Comparison of ENCODE assay signal across 27 cellular contexts in the genomic region with DNA sequence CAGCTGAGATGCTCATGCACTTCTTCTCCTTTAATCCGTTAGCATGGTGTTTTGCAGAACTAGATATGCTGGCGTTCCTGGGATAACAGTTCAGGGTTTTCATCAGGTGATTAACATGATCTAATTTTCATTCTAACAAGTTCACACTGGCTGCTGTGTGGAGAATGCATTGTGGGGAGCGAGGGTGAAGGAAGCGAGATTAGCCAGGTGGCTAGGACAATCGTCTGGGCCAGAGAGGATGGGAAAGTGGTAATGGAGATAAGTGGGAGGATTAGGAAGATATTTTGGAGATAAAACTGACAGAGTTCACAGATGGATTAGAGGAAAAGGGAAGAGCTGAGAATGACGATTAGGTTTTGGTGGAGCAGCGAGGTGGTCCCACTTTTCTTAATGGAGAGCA.
"Had no signal": no experiment of that assay in that cellular context is flagged by ENCODE, and none has a peak within 500 bp of the region (broad histone marks: within the 10 kb centered on the region; RNA-seq: fewer than 3 reads in every experiment).

No MANE protein-coding gene starts in this region.

- H3K4me1 ChIP-seq: gastroesophageal sphincter, parathyroid adenoma had no signal

- H3K9me3 Mint-ChIP-seq: activated B cell treated with CpG ODN at 0.5 μM for 24 hours; activated T-cell treated with anti-CD3 and anti-CD28 coated beads, Interleukin-2, amount 50 U/mL, for 4 hours; activated T-helper 2 cell treated with anti-CD3 and anti-CD28 coated beads, Interferon-gamma antibody, Interleukin-2, Interleukin-4, amounts not matched to agents 10 μg/mL and 5 μg/mL and 100 μg/mL, durations not matched to agents 14 hours and 24 hours and 36 hours; central memory CD8-positive, alpha-beta T cell; effector memory CD8-positive, alpha-beta T cell; memory B cell had no signal

- ATAC-seq: activated CD4-positive, alpha-beta T cell treated with anti-CD3 and anti-CD28 coated beads for 36 hours; activated T-cell treated with anti-CD3 and anti-CD28 coated beads, Interleukin-2, amount 50 U/mL, for 4 hours; effector memory CD8-positive, alpha-beta T cell; gastroesophageal sphincter; left cardiac atrium; mucosa of descending colon; naive thymus-derived CD4-positive, alpha-beta T cell; stimulated activated naive CD8-positive, alpha-beta T cell treated with anti-CD3 and anti-CD28 coated beads, Interleukin-15, Interleukin-2, amounts not matched to agents 100 U/mL and 50 U/mL, for 24 hours had no signal

- H3K4me3 Mint-ChIP-seq: activated B cell treated with CpG ODN at 0.5 μM for 24 hours; activated CD4-positive, alpha-beta T cell treated with anti-CD3 and anti-CD28 coated beads for 36 hours; activated naive CD8-positive, alpha-beta T cell; activated T-cell treated with anti-CD3 and anti-CD28 coated beads, Interleukin-2, amount 50 U/mL, for 4 hours; central memory CD8-positive, alpha-beta T cell; effector memory CD8-positive, alpha-beta T cell; memory B cell; naive thymus-derived CD4-positive, alpha-beta T cell had no signal

- H3K4me3 ChIP-seq: breast epithelium, dorsolateral prefrontal cortex, gastroesophageal sphincter, heart left ventricle, mucosa of descending colon, thyroid gland had no signal

- H3K9ac ChIP-seq: parathyroid adenoma had no signal

- H3K4me1 Mint-ChIP-seq: activated B cell treated with CpG ODN at 0.5 μM for 24 hours; activated CD4-positive, alpha-beta T cell treated with anti-CD3 and anti-CD28 coated beads for 36 hours; central memory CD8-positive, alpha-beta T cell; memory B cell; naive thymus-derived CD4-positive, alpha-beta T cell had no signal

- DNase-seq: activated B cell treated with CpG ODN at 0.5 μM for 24 hours; activated CD4-positive, alpha-beta T cell treated with anti-CD3 and anti-CD28 coated beads for 36 hours; activated CD4-positive, alpha-beta T cell treated with anti-CD3 and anti-CD28 coated beads, Interleukin-2, amount 50 U/mL, for 4 hours; activated CD8-positive, alpha-beta memory T cell treated with anti-CD3 and anti-CD28 coated beads for 24 hours; activated CD8-positive, alpha-beta memory T cell treated with anti-CD3 and anti-CD28 coated beads, Interleukin-2, amount 50 U/mL, for 4 hours; activated naive CD4-positive, alpha-beta T cell; activated T-cell treated with anti-CD3 and anti-CD28 coated beads, Interleukin-2, amount 50 U/mL, for 4 hours; dorsolateral prefrontal cortex; effector memory CD8-positive, alpha-beta T cell; heart left ventricle; left cardiac atrium; mucosa of descending colon; naive thymus-derived CD4-positive, alpha-beta T cell; right cardiac atrium; stimulated activated CD4-positive, alpha-beta T cell treated with anti-CD3 and anti-CD28 coated beads, Interleukin-12 subunit alpha, Interleukin-12 subunit beta, amount 100 ng/mL, for 4 hours; stimulated activated CD4-positive, alpha-beta T cell treated with anti-CD3 and anti-CD28 coated beads, Interleukin-4, amount 100 ng/mL, for 4 hours; stimulated activated naive CD8-positive, alpha-beta T cell treated with anti-CD3 and anti-CD28 coated beads, Interleukin-15, Interleukin-2, amounts not matched to agents 100 U/mL and 50 U/mL, for 24 hours; substantia nigra; T-helper 1 cell had no signal

- H3K27me3 ChIP-seq: breast epithelium, dorsolateral prefrontal cortex, gastroesophageal sphincter, thyroid gland had no signal

- H3K36me3 ChIP-seq: breast epithelium, gastroesophageal sphincter, heart left ventricle, thyroid gland had no signal

- H3K27ac ChIP-seq: dorsolateral prefrontal cortex, gastroesophageal sphincter, parathyroid adenoma had no signal

- H2AFZ ChIP-seq: parathyroid adenoma had no signal

- H3K36me3 Mint-ChIP-seq: activated naive CD8-positive, alpha-beta T cell; memory B cell; naive thymus-derived CD4-positive, alpha-beta T cell had no signal

- H3K27ac Mint-ChIP-seq: activated B cell treated with CpG ODN at 0.5 μM for 24 hours; activated CD4-positive, alpha-beta T cell treated with anti-CD3 and anti-CD28 coated beads for 36 hours; activated naive CD8-positive, alpha-beta T cell; activated T-helper 2 cell treated with anti-CD3 and anti-CD28 coated beads, Interferon-gamma antibody, Interleukin-2, Interleukin-4, amounts not matched to agents 10 μg/mL and 5 μg/mL and 100 μg/mL, durations not matched to agents 14 hours and 24 hours and 36 hours; effector memory CD8-positive, alpha-beta T cell; memory B cell had no signal

- H3K79me2 ChIP-seq: parathyroid adenoma had no signal

- H3K9me3 ChIP-seq: breast epithelium, gastroesophageal sphincter, heart left ventricle, mucosa of descending colon, thyroid gland had no signal
